12 cellular contexts compared by ENCODE assay signal in the genomic region with DNA sequence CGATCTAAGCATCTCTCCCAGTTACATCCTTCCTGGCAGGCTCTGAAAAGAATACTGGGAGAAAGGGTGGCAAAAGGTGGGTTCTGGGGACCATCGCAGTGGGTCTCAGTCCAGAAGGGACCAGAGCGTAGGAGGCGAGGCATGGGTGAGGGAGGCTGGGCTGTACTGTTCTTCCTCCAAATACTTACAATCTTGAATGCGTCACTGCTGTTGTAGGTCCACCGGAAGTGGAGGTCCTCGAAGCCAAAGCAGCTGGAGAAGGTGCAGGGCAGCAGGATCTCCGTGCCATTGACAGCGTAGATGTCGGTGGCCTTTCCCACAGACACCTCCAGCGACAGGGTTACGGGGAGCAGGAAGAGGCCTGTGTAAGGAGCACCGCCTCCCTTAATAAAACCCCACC. TPM values are rescaled to one million over a fixed set of nuclear protein-coding genes. Genes with fewer than 3 reads are reported as not detected.
DNase-seq lines count a peak whose midpoint lies in the region; ATAC-seq and TF ChIP-seq lines count a peak whose summit lies in the region.
"Had no signal": no experiment of that assay in that cellular context is flagged by ENCODE, and none has a peak within 500 bp of the region (broad histone marks: within the 10 kb centered on the region; RNA-seq: fewer than 3 reads in every experiment).

No MANE protein-coding gene starts in this region.

- H3K27ac ChIP-seq in heart left ventricle (peak overlapping the region in 10 of 12 donors; percentile 24 to 80 (median 74)), SJCRH30 (no peak overlapping the region)
- H3K27ac ChIP-seq: cardiac muscle cell had no signal

- no peaks in the 10 kb centered on the region for H3K36me3 Mint-ChIP-seq in activated T-helper 1 cell treated with anti-CD3 and anti-CD28 coated beads, Interleukin-12 subunit alpha, Interleukin-12 subunit beta, Interleukin-2, Interleukin-4 antibody, amounts not matched to agents 30 ng/mL and 10 ng/mL and 1 ng/mL, durations not matched to agents 14 hours and 24 hours and 36 hours (ENCODE audit: low read depth)
- H3K36me3 Mint-ChIP-seq in immature natural killer cell, result no peaks in the 10 kb centered on the region
- no peaks in the 10 kb centered on the region for H3K36me3 Mint-ChIP-seq in type B pancreatic cell

- intact Hi-C loops in heart left ventricle (cut with DNase I), result loop anchor here (1.0 to 10.0 kb wide), 13 partner anchors 26 to 344 kb away; a partner anchor contains a TSS
- intact Hi-C loops in Right ventricle myocardium inferior (cut with DNase I), result loop anchor here (1.0 to 5.0 kb wide), 5 partner anchors 26 to 342 kb away; no protein-coding TSS in a partner anchor
- intact Hi-C loops in activated T-helper 1 cell treated with anti-CD3 and anti-CD28 coated beads, Interleukin-12 subunit alpha, Interleukin-12 subunit beta, Interleukin-2, Interleukin-4 antibody, amounts not matched to agents 30 ng/mL and 10 ng/mL and 1 ng/mL, durations not matched to agents 14 hours and 24 hours and 36 hours (cut with micrococcal nuclease), result loop anchor here (1.0 to 5.0 kb wide), 12 partner anchors 8 to 514 kb away; a partner anchor contains a TSS

- no peak for TF ChIP-seq POLR2A in heart left ventricle (IDR thresholded peaks at IDR 0.05)

- peaks cover 0 to 60% (median 21%) of the 10 kb centered on the region in 12 donors for H3K4me1 ChIP-seq in heart left ventricle
- H3K4me1 ChIP-seq in SJCRH30, result no peaks in the 10 kb centered on the region

- no peak overlapping the region for H3K27ac Mint-ChIP-seq in activated T-helper 1 cell treated with anti-CD3 and anti-CD28 coated beads, Interleukin-12 subunit alpha, Interleukin-12 subunit beta, Interleukin-2, Interleukin-4 antibody, amounts not matched to agents 30 ng/mL and 10 ng/mL and 1 ng/mL, durations not matched to agents 14 hours and 24 hours and 36 hours
- H3K27ac Mint-ChIP-seq in immature natural killer cell (no peak overlapping the region), type B pancreatic cell (no peak overlapping the region)

- peak overlapping the region; percentile 87 for H3K4me3 Mint-ChIP-seq in activated T-helper 1 cell treated with anti-CD3 and anti-CD28 coated beads, Interleukin-12 subunit alpha, Interleukin-12 subunit beta, Interleukin-2, Interleukin-4 antibody, amounts not matched to agents 30 ng/mL and 10 ng/mL and 1 ng/mL, durations not matched to agents 14 hours and 24 hours and 36 hours
- peak overlapping the region; percentile 36 to 77 (median 58) for H3K4me3 Mint-ChIP-seq in immature natural killer cell
- peak overlapping the region; percentile 19 for H3K4me3 Mint-ChIP-seq in type B pancreatic cell

- DNase-seq in heart left ventricle, result no peak
- no peak for DNase-seq in Right ventricle myocardium inferior (ENCODE audit: missing footprints)
- DNase-seq in activated T-helper 1 cell treated with anti-CD3 and anti-CD28 coated beads, Interleukin-12 subunit alpha, Interleukin-12 subunit beta, Interleukin-2, Interleukin-4 antibody, amounts not matched to agents 30 ng/mL and 10 ng/mL and 1 ng/mL, durations not matched to agents 14 hours and 24 hours and 36 hours (ENCODE audit: low spot score), result no peak
- no peak for DNase-seq in immature natural killer cell
- DNase-seq in type B pancreatic cell (ENCODE audit: extremely low spot score, unreplicated experiment), result no peak
- DNase-seq in SJCRH30, result no peak
- DNase-seq in glomerular visceral epithelial cell (ENCODE audit: extremely low spot score), result no peak

- WGBS in heart left ventricle, 4 donors, result 43 to 53% (median 49%) methylated on average over 7 to 13 of the region's 13 CpGs

- no peaks in the 10 kb centered on the region for H3K9me3 Mint-ChIP-seq in activated T-helper 1 cell treated with anti-CD3 and anti-CD28 coated beads, Interleukin-12 subunit alpha, Interleukin-12 subunit beta, Interleukin-2, Interleukin-4 antibody, amounts not matched to agents 30 ng/mL and 10 ng/mL and 1 ng/mL, durations not matched to agents 14 hours and 24 hours and 36 hours
- H3K9me3 Mint-ChIP-seq in immature natural killer cell (peaks cover 0 to 2% (median 0%) of the 10 kb centered on the region in 6 donors), type B pancreatic cell (no peaks in the 10 kb centered on the region)
- H3K9me3 Mint-ChIP-seq: activated T-helper 2 cell treated with anti-CD3 and anti-CD28 coated beads, Interferon-gamma antibody, Interleukin-2, Interleukin-4, amounts not matched to agents 10 μg/mL and 5 μg/mL and 100 μg/mL, durations not matched to agents 14 hours and 24 hours and 36 hours had no signal

- H3K9me3 ChIP-seq in heart left ventricle, result no peaks in the 10 kb centered on the region
- no peaks in the 10 kb centered on the region for H3K9me3 ChIP-seq in SJCRH30 (replicated peaks)

- H3K4me3 ChIP-seq in heart left ventricle (peak overlapping the region in 8 of 12 donors; percentile 58 to 92 (median 64)), SJCRH30 (no peak overlapping the region)

- ATAC-seq in heart left ventricle (peak in 1 of 4 donors; percentile 7), Right ventricle myocardium inferior (no peak), HG02571 (IDR thresholded peaks at IDR 0.05; ENCODE audit: unreplicated experiment) (no peak)

- H3K27me3 ChIP-seq in heart left ventricle (peaks cover 0 to 3% (median 0%) of the 10 kb centered on the region in 9 donors), SJCRH30 (no peaks in the 10 kb centered on the region)

- H3K27me3 Mint-ChIP-seq in activated T-helper 1 cell treated with anti-CD3 and anti-CD28 coated beads, Interleukin-12 subunit alpha, Interleukin-12 subunit beta, Interleukin-2, Interleukin-4 antibody, amounts not matched to agents 30 ng/mL and 10 ng/mL and 1 ng/mL, durations not matched to agents 14 hours and 24 hours and 36 hours (ENCODE audit: insufficient read depth), result peaks cover 43% of the 10 kb centered on the region
- H3K27me3 Mint-ChIP-seq in immature natural killer cell (ENCODE audit: low read depth in 3 of 3), result peaks cover 5 to 47% (median 18%) of the 10 kb centered on the region in 3 donors
- H3K27me3 Mint-ChIP-seq in type B pancreatic cell, result peaks cover 84% of the 10 kb centered on the region

- H3K4me1 Mint-ChIP-seq in activated T-helper 1 cell treated with anti-CD3 and anti-CD28 coated beads, Interleukin-12 subunit alpha, Interleukin-12 subunit beta, Interleukin-2, Interleukin-4 antibody, amounts not matched to agents 30 ng/mL and 10 ng/mL and 1 ng/mL, durations not matched to agents 14 hours and 24 hours and 36 hours (ENCODE audit: low read depth), result peaks cover 17% of the 10 kb centered on the region
- peaks cover 3 to 5% of the 10 kb centered on the region in 2 donors for H3K4me1 Mint-ChIP-seq in immature natural killer cell
- H3K4me1 Mint-ChIP-seq in type B pancreatic cell (ENCODE audit: unreplicated experiment), result peaks cover 7% of the 10 kb centered on the region

- no peaks in the 10 kb centered on the region for H3K36me3 ChIP-seq in heart left ventricle
- no peaks in the 10 kb centered on the region for H3K36me3 ChIP-seq in SJCRH30
- H3K36me3 ChIP-seq: cardiac muscle cell had no signal

- no peak for TF ChIP-seq CTCF in heart left ventricle (IDR thresholded peaks at IDR 0.05)
- TF ChIP-seq CTCF in type B pancreatic cell (conservative IDR thresholded peaks at IDR 0.05), result no peak

RNA-seq across cellular contexts. Expression of a gene that starts 7.8 kb away (rescaled TPM):
- total RNA-seq in heart left ventricle, result 10 to 100 TPM in 6 of 9 donors, 1 to 10 TPM in 3; 2.1 to 16.9 (median 12.7) TPM
- polyA plus RNA-seq in heart left ventricle, result 1 to 10 TPM; 6.4 to 8.6 TPM
- 12.6 TPM for total RNA-seq in Right ventricle myocardium inferior
- total RNA-seq in activated T-helper 1 cell treated with anti-CD3 and anti-CD28 coated beads, Interleukin-12 subunit alpha, Interleukin-12 subunit beta, Interleukin-2, Interleukin-4 antibody, amounts not matched to agents 30 ng/mL and 10 ng/mL and 1 ng/mL, durations not matched to agents 14 hours and 24 hours and 36 hours, result 0.08 TPM in 1 of 2 replicates, not detected in the other
- not detected for polyA plus RNA-seq in immature natural killer cell
- total RNA-seq in type B pancreatic cell (ENCODE audit: low replicate concordance), result 0.36 and 2.0 TPM in 2 replicates
- total RNA-seq in SJCRH30 (2014; rRNA removed; shearing (Covaris generic)), result not detected in 2 replicates
- total RNA-seq: SK-MEL-5, smooth muscle cell had no signal
- polyA plus RNA-seq: smooth muscle cell had no signal

RNA-seq across cellular contexts. Expression of a gene that starts 31.6 kb away (rescaled TPM):
- total RNA-seq in heart left ventricle, result 10 to 100 TPM in 5 of 9 donors, 1 to 10 TPM in 4; 3.6 to 32.5 (median 11.8) TPM
- polyA plus RNA-seq in heart left ventricle, result 10 to 100 TPM in 1 of 2 donors, 1 to 10 TPM in 1; 5.0 to 17.5 TPM
- 18.3 TPM for total RNA-seq in Right ventricle myocardium inferior
- total RNA-seq in activated T-helper 1 cell treated with anti-CD3 and anti-CD28 coated beads, Interleukin-12 subunit alpha, Interleukin-12 subunit beta, Interleukin-2, Interleukin-4 antibody, amounts not matched to agents 30 ng/mL and 10 ng/mL and 1 ng/mL, durations not matched to agents 14 hours and 24 hours and 36 hours, result not detected in 2 replicates
- not detected for polyA plus RNA-seq in immature natural killer cell
- 2.8 TPM in 1 of 2 replicates, not detected in the other for total RNA-seq in type B pancreatic cell (ENCODE audit: low replicate concordance)
- total RNA-seq in SJCRH30 (2014; rRNA removed; shearing (Covaris generic)), result not detected in 2 replicates
- total RNA-seq: SK-MEL-5 had no signal

RNA-seq across cellular contexts. Expression of a gene that starts 58.1 kb away (rescaled TPM):
- total RNA-seq in heart left ventricle (under 1 TPM in 1 of 9 donors, not detected in 8; 0.21 TPM), Right ventricle myocardium inferior (not detected), type B pancreatic cell (ENCODE audit: low replicate concordance) (0.17 TPM in 1 of 2 replicates, not detected in the other)
- polyA plus RNA-seq in heart left ventricle (not detected), immature natural killer cell (1 to 10 TPM in 1 of 3 donors, under 1 TPM in 1, not detected in 1; 0.49 to 1.1 TPM)
- 0.10 and 0.16 TPM in 2 replicates for total RNA-seq in activated T-helper 1 cell treated with anti-CD3 and anti-CD28 coated beads, Interleukin-12 subunit alpha, Interleukin-12 subunit beta, Interleukin-2, Interleukin-4 antibody, amounts not matched to agents 30 ng/mL and 10 ng/mL and 1 ng/mL, durations not matched to agents 14 hours and 24 hours and 36 hours
- total RNA-seq in SJCRH30 (2014; rRNA removed; shearing (Covaris generic)), result not detected in 2 replicates
- total RNA-seq: cardiac muscle cell, SK-MEL-5, smooth muscle cell had no signal
- polyA plus RNA-seq: cardiac muscle cell, smooth muscle cell had no signal

Comparison
In these comparisons a context has a peak if more than half of its experiments do, and no peak if none do; other contexts are left out.
1. H3K4me3 Mint-ChIP-seq: peak in every context shown above with its lines; median percentile 87 in activated T-helper 1 cell treated with anti-CD3 and anti-CD28 coated beads, Interleukin-12 subunit alpha, Interleukin-12 subunit beta, Interleukin-2, Interleukin-4 antibody, amounts not matched to agents 30 ng/mL and 10 ng/mL and 1 ng/mL, durations not matched to agents 14 hours and 24 hours and 36 hours; 58 in immature natural killer cell; 19 in type B pancreatic cell.